ENCODE assay signal across 8 cellular contexts in genomic region chr9:100473271-100474081, GRCh38. TPM values are rescaled to one million over a fixed set of nuclear protein-coding genes. Genes with fewer than 3 reads are reported as not detected.
DNase-seq lines count a peak whose midpoint lies in the region; ATAC-seq and TF ChIP-seq lines count a peak whose summit lies in the region.

No MANE protein-coding gene starts in this region.

- H3K27ac ChIP-seq in coronary artery (no peak overlapping the region), lower lobe of right lung (no peak overlapping the region)

- peak overlapping the region; percentile 66 for H3K4me3 ChIP-seq in Jurkat, Clone E6-1 (ENCODE audit: low read length)
- H3K4me3 ChIP-seq in WI38 (ENCODE audit: low read depth, low read length) (peak overlapping the region; percentile 73), coronary artery (peak overlapping the region; percentile 73), lower lobe of right lung (peak overlapping the region; percentile 60)

- peak overlapping the region; percentile 75 to 87 for H3K4me3 Mint-ChIP-seq in stimulated activated naive CD8-positive, alpha-beta T cell treated with anti-CD3 and anti-CD28 coated beads, Interleukin-15, amount 100 ng/mL, for 72 hours

- peak; percentile 13 for DNase-seq in G401 (ENCODE audit: low spot score)
- DNase-seq in Jurkat, Clone E6-1 (ENCODE audit: low read depth, low spot score): no peak
- no peak for DNase-seq in coronary artery (ENCODE audit: low spot score)
- DNase-seq in lower lobe of right lung: no peak
- DNase-seq in stimulated activated naive CD8-positive, alpha-beta T cell treated with anti-CD3 and anti-CD28 coated beads, Interleukin-15, amount 100 ng/mL, for 72 hours: peak; percentile 52 to 60
- no peak for DNase-seq in inferior parietal cortex (ENCODE audit: extremely low spot score)

- H3K4me1 ChIP-seq in lower lobe of right lung: peaks cover 10% of the 10 kb centered on the region

- H3K27ac Mint-ChIP-seq in stimulated activated naive CD8-positive, alpha-beta T cell treated with anti-CD3 and anti-CD28 coated beads, Interleukin-15, amount 100 ng/mL, for 72 hours: peak overlapping the region in 1 of 2 donors; percentile 82

- H3K9me3 ChIP-seq in lower lobe of right lung: no peaks in the 10 kb centered on the region

- H3K27me3 Mint-ChIP-seq in stimulated activated naive CD8-positive, alpha-beta T cell treated with anti-CD3 and anti-CD28 coated beads, Interleukin-15, amount 100 ng/mL, for 72 hours: peaks cover 54% of the 10 kb centered on the region

- intact Hi-C loops in lower lobe of right lung (cut with DNase I): no loop called here

- no peak for TF ChIP-seq CTCF in WI38 (IDR thresholded peaks at IDR 0.05; ENCODE audit: low read depth, low read length)
- TF ChIP-seq CTCF in coronary artery (IDR thresholded peaks at IDR 0.05): no peak
- no peak for TF ChIP-seq CTCF in lower lobe of right lung (IDR thresholded peaks at IDR 0.05)

- in situ Hi-C loops in G401 (cut with HindIII; ENCODE audit: low sequenced_read_pairs): no loop called here

- ATAC-seq in GM21619 (IDR thresholded peaks at IDR 0.05; ENCODE audit: unreplicated experiment) (peak; percentile 61), lower lobe of right lung (peak; percentile 76 to 78)
- ATAC-seq in stimulated activated naive CD8-positive, alpha-beta T cell treated with anti-CD3 and anti-CD28 coated beads, Interleukin-15, amount 100 ng/mL, for 72 hours: peak; percentile 80

- H3K27me3 ChIP-seq in lower lobe of right lung (ENCODE audit: low read depth): peaks cover 16% of the 10 kb centered on the region

- H3K9me3 Mint-ChIP-seq in stimulated activated naive CD8-positive, alpha-beta T cell treated with anti-CD3 and anti-CD28 coated beads, Interleukin-15, amount 100 ng/mL, for 72 hours: no peaks in the 10 kb centered on the region

- peaks cover 16% of the 10 kb centered on the region for H3K4me1 Mint-ChIP-seq in stimulated activated naive CD8-positive, alpha-beta T cell treated with anti-CD3 and anti-CD28 coated beads, Interleukin-15, amount 100 ng/mL, for 72 hours

- no peaks in the 10 kb centered on the region for H3K36me3 ChIP-seq in lower lobe of right lung

RNA-seq across cellular contexts. Expression of gene TMEFF1, which starts 0.5 kb away (rescaled TPM):
- total RNA-seq in G401 (2014; rRNA removed; shearing (Covaris generic)): 11.8 and 24.6 TPM in 2 replicates
- polyA plus RNA-seq in Jurkat, Clone E6-1 (2012; ENCODE audit: insufficient read depth, insufficient read length): 5.7 TPM
- 0.80 TPM for total RNA-seq in lower lobe of right lung

RNA-seq across cellular contexts. Expression of gene MSANTD3, which starts 46.5 kb away (rescaled TPM):
- total RNA-seq in G401 (2014; rRNA removed; shearing (Covaris generic)): 50.8 and 63.5 TPM in 2 replicates
- polyA plus RNA-seq in Jurkat, Clone E6-1 (2012; ENCODE audit: insufficient read depth, insufficient read length): 23.9 TPM
- 20.2 TPM for total RNA-seq in lower lobe of right lung

Comparison
In these comparisons a context has a peak if more than half of its experiments do, and no peak if none do; other contexts are left out.
1. DNase-seq: peak in G401 (single experiment) and stimulated activated naive CD8-positive, alpha-beta T cell treated with anti-CD3 and anti-CD28 coated beads, Interleukin-15, amount 100 ng/mL, for 72 hours (2 of 2); none in Jurkat, Clone E6-1 (single experiment), coronary artery (single experiment), lower lobe of right lung (single experiment) and inferior parietal cortex (single experiment).
2. Peak in every context shown above with its lines, with median percentiles within 50 percentile points of each other: ATAC-seq and H3K4me3 ChIP-seq.